In genomic region chr11:65384301-65384889, GRCh38 we compare ENCODE assay signal across 8 cellular contexts. TPM values are rescaled to one million over a fixed set of nuclear protein-coding genes. Genes with fewer than 3 reads are reported as not detected.
DNase-seq lines count a peak whose midpoint lies in the region; ATAC-seq and TF ChIP-seq lines count a peak whose summit lies in the region.

No MANE protein-coding gene starts in this region.

- H3K4me3 Mint-ChIP-seq in dendritic cell treated with granulocyte-macrophage colony-stimulating factor and Interleukin-4, amounts not matched to agents 40 ng/mL and 50 ng/mL, for 4 days = no peak overlapping the region
- peak overlapping the region; percentile 72 for H3K4me3 Mint-ChIP-seq in natural killer cell

- H3K27ac Mint-ChIP-seq in dendritic cell treated with granulocyte-macrophage colony-stimulating factor and Interleukin-4, amounts not matched to agents 40 ng/mL and 50 ng/mL, for 4 days = peak overlapping the region; percentile 98
- peak overlapping the region; percentile 99 for H3K27ac Mint-ChIP-seq in natural killer cell

- peaks cover 34% of the 10 kb centered on the region for H3K36me3 Mint-ChIP-seq in dendritic cell treated with granulocyte-macrophage colony-stimulating factor and Interleukin-4, amounts not matched to agents 40 ng/mL and 50 ng/mL, for 4 days (ENCODE audit: low read depth)
- H3K36me3 Mint-ChIP-seq in natural killer cell = no peaks in the 10 kb centered on the region

- no peaks in the 10 kb centered on the region for H3K9me3 Mint-ChIP-seq in dendritic cell treated with granulocyte-macrophage colony-stimulating factor and Interleukin-4, amounts not matched to agents 40 ng/mL and 50 ng/mL, for 4 days
- no peaks in the 10 kb centered on the region for H3K9me3 Mint-ChIP-seq in natural killer cell

- H3K27me3 Mint-ChIP-seq in dendritic cell treated with granulocyte-macrophage colony-stimulating factor and Interleukin-4, amounts not matched to agents 40 ng/mL and 50 ng/mL, for 4 days = no peaks in the 10 kb centered on the region
- no peaks in the 10 kb centered on the region for H3K27me3 Mint-ChIP-seq in natural killer cell (ENCODE audit: low read depth in 2 of 2)

- H3K27ac ChIP-seq in BLaER1 (peak overlapping the region; percentile 94), Panc1 (ENCODE audit: low read length) (peak overlapping the region; percentile 73)

- H3K9ac ChIP-seq in BLaER1 = peak overlapping the region; percentile 43

- TF ChIP-seq CTCF in Panc1 (IDR thresholded peaks at IDR 0.05) (no peak), natural killer cell (IDR thresholded peaks at IDR 0.05) (no peak)

- peaks cover 78% of the 10 kb centered on the region for H3K4me1 Mint-ChIP-seq in dendritic cell treated with granulocyte-macrophage colony-stimulating factor and Interleukin-4, amounts not matched to agents 40 ng/mL and 50 ng/mL, for 4 days (ENCODE audit: low read depth)
- H3K4me1 Mint-ChIP-seq in natural killer cell = peaks cover 52 to 75% of the 10 kb centered on the region in 2 donors

- in situ Hi-C loops in Panc1 (cut with HindIII; ENCODE audit: low pct_unique_long_range_greater_than_20kb, low sequenced_read_pairs) = no loop called here

- no peak for DNase-seq in Panc1 (ENCODE audit: low read depth, low spot score)
- DNase-seq in natural killer cell = peak; percentile 37
- no peak for DNase-seq in left colon

- POLR2A ChIA-PET in Panc1 (lab: Charles Lee) = no interaction called here

- intact Hi-C loops in Panc1 (cut with micrococcal nuclease; ENCODE audit: unreplicated experiment) (no loop called here), natural killer cell (cut with micrococcal nuclease) (loop anchor here (2.0 kb wide), 1 partner anchor 46 kb away; no protein-coding TSS in a partner anchor), left colon (cut with DNase I, micrococcal nuclease) (loop anchor here in 1 of 2 donors (5.0 kb wide), 1 partner anchor 33 kb away; no protein-coding TSS in a partner anchor)
- intact Hi-C loops in dendritic cell treated with granulocyte-macrophage colony-stimulating factor and Interleukin-4, amounts not matched to agents 40 ng/mL and 50 ng/mL, for 4 days (cut with micrococcal nuclease) = loop anchor here (5.0 kb wide), 2 partner anchors 33 to 113 kb away; partner anchors contain the start of gene MALAT1

- ATAC-seq in Panc1 (no peak), natural killer cell (peak in 1 of 3 donors; percentile 7), HG03439 (IDR thresholded peaks at IDR 0.05; ENCODE audit: unreplicated experiment) (no peak), HG03378 (IDR thresholded peaks at IDR 0.05; ENCODE audit: unreplicated experiment) (no peak), GM21381 (IDR thresholded peaks at IDR 0.05; ENCODE audit: unreplicated experiment) (no peak), left colon (no peak)

- H4K20me1 ChIP-seq in BLaER1 = peaks cover 6% of the 10 kb centered on the region; the same call in 1 of the 2 replicates

- no peaks in the 10 kb centered on the region for H3K27me3 ChIP-seq in BLaER1
- no peaks in the 10 kb centered on the region for H3K27me3 ChIP-seq in Panc1 (ENCODE audit: control insufficient read depth, insufficient read depth, low read length)

- peak overlapping the region; percentile 99 for H3K4me2 ChIP-seq in BLaER1

- peaks cover 90% of the 10 kb centered on the region for H3K4me1 ChIP-seq in BLaER1
- peaks cover 60% of the 10 kb centered on the region for H3K4me1 ChIP-seq in Panc1 (ENCODE audit: control insufficient read depth, insufficient read depth, low read length)

- CTCF ChIA-PET in Panc1 (lab: Charles Lee) = no interaction called here

- peaks cover 17% of the 10 kb centered on the region for H3K36me3 ChIP-seq in BLaER1
- no peaks in the 10 kb centered on the region; the same call in 1 of the 2 replicates for H3K36me3 ChIP-seq in Panc1 (ENCODE audit: control insufficient read depth, insufficient read depth, low read length)

- BruUV-seq in Panc1 (replicated peaks; lab: Mats Ljungman, UMichigan) = no TSS peak

- H3K4me3 ChIP-seq in BLaER1 = no peak overlapping the region
- H3K4me3 ChIP-seq in Panc1 (ENCODE audit: low read depth in 2 of 2, low read length in 2 of 2) = no peak overlapping the region

- no peaks in the 10 kb centered on the region for H3K9me3 ChIP-seq in BLaER1
- no peaks in the 10 kb centered on the region for H3K9me3 ChIP-seq in Panc1 (ENCODE audit: control insufficient read depth, insufficient read depth, low read depth, low read length)

RNA-seq across cellular contexts. Expression of gene SLC25A45, which starts 1.9 kb away (rescaled TPM):
- total RNA-seq in Panc1 (2021; ENCODE audit: unreplicated experiment) = 9.8 TPM
- polyA plus RNA-seq in Panc1 (2012; ENCODE audit: insufficient read length) = 5.9 TPM
- 10 to 100 TPM; 50.9 to 61.1 (median 61.0) TPM for total RNA-seq in natural killer cell
- total RNA-seq in left colon = 1 to 10 TPM; 5.8 to 8.4 TPM

RNA-seq across cellular contexts. Expression of gene FRMD8, which starts 2.0 kb away (rescaled TPM):
- total RNA-seq in Panc1 (2021; ENCODE audit: unreplicated experiment) (85.8 TPM), natural killer cell (10 to 100 TPM; 45.6 to 58.4 (median 57.7) TPM), left colon (10 to 100 TPM; 38.1 to 42.2 TPM)
- 76.7 TPM for polyA plus RNA-seq in Panc1 (2012; ENCODE audit: insufficient read length)

RNA-seq across cellular contexts. Expression of gene TIGD3, which starts 29.8 kb away (rescaled TPM):
- 2.4 TPM for total RNA-seq in Panc1 (2021; ENCODE audit: unreplicated experiment)
- polyA plus RNA-seq in Panc1 (2012; ENCODE audit: insufficient read length) = 1.6 TPM
- 1 to 10 TPM in 2 of 3 donors, under 1 TPM in 1; 0.70 to 2.2 (median 1.2) TPM for total RNA-seq in natural killer cell
- under 1 TPM; 0.20 to 0.61 TPM for total RNA-seq in left colon

RNA-seq across cellular contexts. Expression of gene NEAT1, which starts 38.2 kb away (rescaled TPM):
- 731 TPM for total RNA-seq in Panc1 (2021; ENCODE audit: unreplicated experiment)
- 190 TPM for polyA plus RNA-seq in Panc1 (2012; ENCODE audit: insufficient read length)
- total RNA-seq in natural killer cell = 1,000 to 10,000 TPM; 1,031 to 1,768 (median 1,493) TPM
- total RNA-seq in left colon = 1,000 to 10,000 TPM in 1 of 2 donors, 100 to 1,000 TPM in 1; 818 to 1,135 TPM

RNA-seq across cellular contexts. Expression of gene DPF2, which starts 50.7 kb away (rescaled TPM):
- 97.0 TPM for total RNA-seq in Panc1 (2021; ENCODE audit: unreplicated experiment)
- polyA plus RNA-seq in Panc1 (2012; ENCODE audit: insufficient read length) = 58.8 TPM
- 100 to 1,000 TPM in 1 of 3 donors, 10 to 100 TPM in 2; 69.6 to 102 (median 89.1) TPM for total RNA-seq in natural killer cell
- total RNA-seq in left colon = 10 to 100 TPM; 25.9 to 33.1 TPM
